In the genomic region with DNA sequence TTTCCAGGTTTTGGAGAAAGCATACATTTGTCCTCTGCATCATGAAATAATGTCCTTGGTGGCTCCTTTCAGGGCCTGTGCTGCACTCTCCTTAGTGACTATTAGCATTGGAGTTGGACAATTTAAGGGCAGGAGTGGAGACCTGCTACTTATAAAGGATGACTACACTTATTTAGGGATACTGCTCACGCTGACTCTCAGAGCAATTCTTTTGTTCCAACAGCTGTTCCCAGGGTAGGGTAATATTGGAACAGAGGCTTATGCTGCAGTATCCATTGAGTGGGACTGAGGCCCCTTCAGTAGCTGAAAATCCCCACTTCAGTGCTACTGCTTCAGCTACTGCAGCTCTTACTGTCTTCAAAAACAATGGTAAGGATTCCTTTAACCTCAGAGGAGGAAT, we compare ENCODE assay signal across 1 cellular context.
TF ChIP-seq lines count a peak whose summit lies in the region.

No MANE protein-coding gene starts in this region.

TF ChIP-seq in IMR-90, 13 proteins besides CTCF, POLR2A, EP300 and RAD21 (continued from another document):
- TF ChIP-seq RFX5 (IDR thresholded peaks at IDR 0.05; ENCODE audit: low read depth, low read length) (no peak), BHLHE40 (IDR thresholded peaks at IDR 0.05; ENCODE audit: low read depth, low read length) (no peak), CEBPB (IDR thresholded peaks at IDR 0.05; ENCODE audit: low read depth, low read length) (no peak), RCOR1 (IDR thresholded peaks at IDR 0.05; ENCODE audit: insufficient replicate concordance, low read length) (no peak), NFE2L2 (IDR thresholded peaks at IDR 0.05; ENCODE audit: low read depth, low read length) (no peak), MAFK (IDR thresholded peaks at IDR 0.05; ENCODE audit: low read depth, low read length) (no peak), SMC3 (IDR thresholded peaks at IDR 0.05; ENCODE audit: low read depth, low read length) (no peak), CHD1 (IDR thresholded peaks at IDR 0.05; ENCODE audit: low read depth, low read length) (no peak)
- TF ChIP-seq, protein P1, sequence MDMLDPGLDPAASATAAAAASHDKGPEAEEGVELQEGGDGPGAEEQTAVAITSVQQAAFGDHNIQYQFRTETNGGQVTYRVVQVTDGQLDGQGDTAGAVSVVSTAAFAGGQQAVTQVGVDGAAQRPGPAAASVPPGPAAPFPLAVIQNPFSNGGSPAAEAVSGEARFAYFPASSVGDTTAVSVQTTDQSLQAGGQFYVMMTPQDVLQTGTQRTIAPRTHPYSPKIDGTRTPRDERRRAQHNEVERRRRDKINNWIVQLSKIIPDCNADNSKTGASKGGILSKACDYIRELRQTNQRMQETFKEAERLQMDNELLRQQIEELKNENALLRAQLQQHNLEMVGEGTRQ (IDR thresholded peaks at IDR 0.05; ENCODE audit: low read depth, low read length) = no peak
